Comparison of ENCODE assay signal across 19 cellular contexts in genomic region chr21:41660748-41661147, GRCh38.
"Had no signal": no experiment of that assay in that cellular context is flagged by ENCODE, and none has a peak within 500 bp of the region (broad histone marks: within the 10 kb centered on the region; RNA-seq: fewer than 3 reads in every experiment).

No MANE protein-coding gene starts in this region.

- ATAC-seq: foreskin keratinocyte; naive thymus-derived CD8-positive, alpha-beta T cell; stimulated activated naive CD8-positive, alpha-beta T cell treated with anti-CD3 and anti-CD28 coated beads, Interleukin-15, Interleukin-2, amounts not matched to agents 100 U/mL and 50 U/mL, for 24 hours had no signal

- H3K27ac Mint-ChIP-seq: activated B cell treated with CpG ODN at 0.5 μM for 24 hours; activated CD4-positive, alpha-beta memory T cell treated with anti-CD3 and anti-CD28 coated beads, Interleukin-2, amount 10 ng/mL, durations not matched to agents 7 days and 5 days; activated naive CD8-positive, alpha-beta T cell treated with anti-CD3 and anti-CD28 coated beads, Interleukin-2, amount 10 ng/mL, durations not matched to agents 7 days and 5 days; activated T-cell treated with anti-CD3 and anti-CD28 coated beads, Interleukin-2, amount 50 U/mL, for 24 hours; activated T-helper 2 cell treated with anti-CD3 and anti-CD28 coated beads, Interferon-gamma antibody, Interleukin-2, Interleukin-4, amounts not matched to agents 10 μg/mL and 5 μg/mL and 100 μg/mL, durations not matched to agents 14 hours and 24 hours and 36 hours; naive thymus-derived CD8-positive, alpha-beta T cell; type B pancreatic cell had no signal

- H3K9me3 Mint-ChIP-seq: activated B cell treated with CpG ODN at 0.5 μM for 24 hours; activated CD4-positive, alpha-beta memory T cell treated with anti-CD3 and anti-CD28 coated beads, Interleukin-2, amount 10 ng/mL, durations not matched to agents 7 days and 5 days; activated naive CD8-positive, alpha-beta T cell treated with anti-CD3 and anti-CD28 coated beads, Interleukin-2, amount 10 ng/mL, durations not matched to agents 7 days and 5 days; activated T-cell treated with anti-CD3 and anti-CD28 coated beads, Interleukin-2, amount 50 U/mL, for 24 hours; activated T-helper 2 cell treated with anti-CD3 and anti-CD28 coated beads, Interferon-gamma antibody, Interleukin-2, Interleukin-4, amounts not matched to agents 10 μg/mL and 5 μg/mL and 100 μg/mL, durations not matched to agents 14 hours and 24 hours and 36 hours; naive thymus-derived CD8-positive, alpha-beta T cell had no signal

- H3K4me1 Mint-ChIP-seq: activated B cell treated with CpG ODN at 0.5 μM for 24 hours; activated CD4-positive, alpha-beta memory T cell treated with anti-CD3 and anti-CD28 coated beads, Interleukin-2, amount 10 ng/mL, durations not matched to agents 7 days and 5 days; activated naive CD8-positive, alpha-beta T cell treated with anti-CD3 and anti-CD28 coated beads, Interleukin-2, amount 10 ng/mL, durations not matched to agents 7 days and 5 days; naive thymus-derived CD8-positive, alpha-beta T cell had no signal

- H3K36me3 Mint-ChIP-seq: activated naive CD8-positive, alpha-beta T cell treated with anti-CD3 and anti-CD28 coated beads, Interleukin-2, amount 10 ng/mL, durations not matched to agents 7 days and 5 days; naive thymus-derived CD8-positive, alpha-beta T cell; type B pancreatic cell had no signal

- H3K27me3 ChIP-seq: body of pancreas, foreskin keratinocyte, hepatocyte, right atrium auricular region had no signal

- H3K79me2 ChIP-seq: hepatocyte had no signal

- H3K9me3 ChIP-seq: body of pancreas, prostate gland, right atrium auricular region had no signal

- H2AFZ ChIP-seq: hepatocyte had no signal

- H3K4me2 ChIP-seq: hepatocyte had no signal

- DNase-seq: activated B cell treated with CpG ODN at 0.5 μM for 24 hours; activated CD4-positive, alpha-beta memory T cell treated with anti-CD3 and anti-CD28 coated beads, Interleukin-2, amount 10 ng/mL, durations not matched to agents 7 days and 5 days; activated CD4-positive, alpha-beta T cell treated with anti-CD3 and anti-CD28 coated beads for 48 hours; activated naive CD4-positive, alpha-beta T cell treated with Interleukin-2 at 50 U/mL for 16 hours; activated naive CD8-positive, alpha-beta T cell treated with anti-CD3 and anti-CD28 coated beads, Interleukin-2, amount 10 ng/mL, durations not matched to agents 7 days and 5 days; activated T-cell treated with anti-CD3 and anti-CD28 coated beads, Interleukin-2, amount 50 U/mL, for 24 hours; amygdala; body of pancreas; dorsolateral prefrontal cortex; foreskin keratinocyte; mesendoderm; naive thymus-derived CD8-positive, alpha-beta T cell; nucleus accumbens; stimulated activated naive CD8-positive, alpha-beta T cell treated with anti-CD3 and anti-CD28 coated beads, Interleukin-15, Interleukin-2, amounts not matched to agents 100 U/mL and 50 U/mL, for 24 hours had no signal

- H3K27me3 Mint-ChIP-seq: type B pancreatic cell had no signal

- H3K4me3 Mint-ChIP-seq: activated B cell treated with CpG ODN at 0.5 μM for 24 hours; activated CD4-positive, alpha-beta memory T cell treated with anti-CD3 and anti-CD28 coated beads, Interleukin-2, amount 10 ng/mL, durations not matched to agents 7 days and 5 days; activated naive CD8-positive, alpha-beta T cell treated with anti-CD3 and anti-CD28 coated beads, Interleukin-2, amount 10 ng/mL, durations not matched to agents 7 days and 5 days; activated T-cell treated with anti-CD3 and anti-CD28 coated beads, Interleukin-2, amount 50 U/mL, for 24 hours; naive thymus-derived CD8-positive, alpha-beta T cell; type B pancreatic cell had no signal

- H3K4me3 ChIP-seq: body of pancreas, dorsolateral prefrontal cortex, hepatocyte, prostate gland, right atrium auricular region had no signal

- H3K4me1 ChIP-seq: right atrium auricular region had no signal

- H3K36me3 ChIP-seq: prostate gland, right atrium auricular region had no signal

- H3K27ac ChIP-seq: body of pancreas, dorsolateral prefrontal cortex, foreskin keratinocyte, hepatocyte, prostate gland, right atrium auricular region had no signal
